In the genomic region with DNA sequence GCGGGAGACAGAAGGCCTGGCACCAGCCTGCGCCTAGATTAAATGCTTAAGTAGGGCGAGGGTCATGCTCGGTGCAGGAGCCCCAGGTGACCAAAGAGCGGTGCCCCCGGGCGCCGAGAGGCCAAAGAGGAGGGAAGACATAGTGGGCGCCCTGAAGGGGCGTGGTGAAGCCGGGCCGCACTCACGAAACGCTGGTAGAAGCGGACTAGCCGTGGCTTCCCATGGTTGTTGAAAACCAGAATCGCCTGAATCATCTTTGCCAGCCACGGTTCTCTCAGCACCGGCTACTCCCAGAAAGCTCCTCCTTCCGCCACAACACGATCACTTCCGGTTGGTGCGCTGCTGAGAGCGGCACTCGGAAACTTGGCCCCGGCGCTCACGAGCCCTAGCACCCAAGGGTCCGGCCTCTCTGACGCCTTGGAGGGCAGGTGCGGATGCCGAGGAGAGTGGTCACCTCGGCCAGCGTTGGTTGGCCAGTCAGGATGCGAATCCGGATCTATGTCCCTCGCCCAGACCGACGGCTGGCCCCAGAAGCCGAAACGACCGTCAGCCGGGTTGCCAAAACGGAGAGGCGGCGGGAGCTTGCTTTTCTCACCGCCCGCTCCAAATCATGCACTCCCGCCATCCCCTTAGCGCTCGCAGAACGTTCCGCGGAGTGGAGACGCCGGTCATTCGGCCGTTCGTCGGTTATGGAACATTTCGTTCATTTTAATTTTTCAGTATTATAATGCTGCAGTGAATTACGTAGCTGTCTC, we compare ENCODE assay signal across 1 cellular context.
TF ChIP-seq lines count a peak whose summit lies in the region.

A gene (minus strand): TSS at position 299 of the 755 bp plus-strand sequence. CDS start 45 bp downstream, at position 254.

TF ChIP-seq in K562, 482 proteins besides CTCF, POLR2A, EP300 and RAD21 (continued from another document and continues in another):
- TF ChIP-seq, protein P1, sequence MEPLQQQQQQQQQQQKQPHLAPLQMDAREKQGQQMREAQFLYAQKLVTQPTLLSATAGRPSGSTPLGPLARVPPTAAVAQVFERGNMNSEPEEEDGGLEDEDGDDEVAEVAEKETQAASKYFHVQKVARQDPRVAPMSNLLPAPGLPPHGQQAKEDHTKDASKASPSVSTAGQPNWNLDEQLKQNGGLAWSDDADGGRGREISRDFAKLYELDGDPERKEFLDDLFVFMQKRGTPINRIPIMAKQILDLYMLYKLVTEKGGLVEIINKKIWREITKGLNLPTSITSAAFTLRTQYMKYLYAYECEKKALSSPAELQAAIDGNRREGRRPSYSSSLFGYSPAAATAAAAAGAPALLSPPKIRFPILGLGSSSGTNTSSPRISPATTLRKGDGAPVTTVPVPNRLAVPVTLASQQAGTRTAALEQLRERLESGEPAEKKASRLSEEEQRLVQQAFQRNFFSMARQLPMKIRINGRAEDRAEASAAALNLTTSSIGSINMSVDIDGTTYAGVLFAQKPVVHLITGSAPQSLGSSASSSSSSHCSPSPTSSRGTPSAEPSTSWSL (CRISPR knock-in tag; IDR thresholded peaks at IDR 0.05; ENCODE audit: borderline replicate concordance) = no peak
- TF ChIP-seq NFE2 (IDR thresholded peaks at IDR 0.05; ENCODE audit: low read depth) (peak; percentile 66), ZNF717 (CRISPR knock-in tag; IDR thresholded peaks at IDR 0.05) (no peak), HMG20A (CRISPR knock-in tag; conservative IDR thresholded peaks at IDR 0.05) (no peak), ZNF134 (CRISPR knock-in tag; conservative IDR thresholded peaks at IDR 0.05) (no peak), ZNF239 (CRISPR knock-in tag; IDR thresholded peaks at IDR 0.05) (no peak), SAP30 (IDR thresholded peaks at IDR 0.05; ENCODE audit: borderline replicate concordance, insufficient read depth, low read depth, low read length, poor library complexity, severe bottlenecking) (peak; percentile 38), TCF3 (CRISPR knock-in tag; IDR thresholded peaks at IDR 0.05) (peak; percentile 55; the same call in 1 of the 2 replicates), GATAD2B (IDR thresholded peaks at IDR 0.05; ENCODE audit: borderline replicate concordance) (peak; percentile 72; the same call in 1 of the 2 replicates), ERF (CRISPR knock-in tag; IDR thresholded peaks at IDR 0.05) (no peak), FOXJ3 (CRISPR knock-in tag; IDR thresholded peaks at IDR 0.05) (no peak), LARP7 (IDR thresholded peaks at IDR 0.05) (0 out of 2 replicates have a peak, but pooled peaks have one; percentile 70), ZNF121 (CRISPR knock-in tag; conservative IDR thresholded peaks at IDR 0.05) (no peak), SNIP1 (IDR thresholded peaks at IDR 0.05; ENCODE audit: low read depth) (no peak), XRCC3 (IDR thresholded peaks at IDR 0.05) (no peak), HNRNPL (IDR thresholded peaks at IDR 0.05; ENCODE audit: low read depth, low read length) (peak; percentile 56; the same call in 1 of the 2 replicates), ZNF583 (CRISPR knock-in tag; IDR thresholded peaks at IDR 0.05) (0 out of 2 replicates have a peak, but pooled peaks have one; percentile 29), PHF20 (IDR thresholded peaks at IDR 0.05; ENCODE audit: partially characterized antibody) (peak; percentile 96), ESRRA (IDR thresholded peaks at IDR 0.05; ENCODE audit: borderline replicate concordance, low read depth) (peak; percentile 79; the same call in 1 of the 2 replicates), MTA1 (IDR thresholded peaks at IDR 0.05; ENCODE audit: borderline replicate concordance) (no peak), TCF7L2 (IDR thresholded peaks at IDR 0.05; ENCODE audit: low read depth, low read length) (0 out of 2 replicates have a peak, but pooled peaks have one; percentile 3), ZNF561 (CRISPR knock-in tag; conservative IDR thresholded peaks at IDR 0.05) (no peak), HNRNPK (IDR thresholded peaks at IDR 0.05; ENCODE audit: low read depth, low read length, poor library complexity, severe bottlenecking) (no peak), MYC (IDR thresholded peaks at IDR 0.05; ENCODE audit: low read depth, low read length) (peak; percentile 84; the same call in 1 of the 2 replicates), MYC (CRISPR knock-in tag; IDR thresholded peaks at IDR 0.05; ENCODE audit: borderline replicate concordance, low read depth) (no peak), HMG20B (CRISPR knock-in tag; IDR thresholded peaks at IDR 0.05) (no peak), PHF8 (IDR thresholded peaks at IDR 0.05; ENCODE audit: borderline replicate concordance, low read length) (peak; percentile 86; the same call in 1 of the 2 replicates), CHD2 (IDR thresholded peaks at IDR 0.05; ENCODE audit: low read depth, low read length) (0 out of 2 replicates have a peak, but pooled peaks have one; percentile 43), ETV6 (IDR thresholded peaks at IDR 0.05; ENCODE audit: borderline replicate concordance in 1 of 2, low read depth in 2 of 2, low read length in 1 of 2) (0 out of 4 replicates have a peak, but pooled peaks of 1 of the 2 experiments have one; percentile 51), ETV6 (CRISPR knock-in tag; IDR thresholded peaks at IDR 0.05; ENCODE audit: borderline replicate concordance) (0 out of 2 replicates have a peak, but pooled peaks have one; percentile 15), LEF1 (IDR thresholded peaks at IDR 0.05) (no peak)
- TF ChIP-seq, protein P2, sequence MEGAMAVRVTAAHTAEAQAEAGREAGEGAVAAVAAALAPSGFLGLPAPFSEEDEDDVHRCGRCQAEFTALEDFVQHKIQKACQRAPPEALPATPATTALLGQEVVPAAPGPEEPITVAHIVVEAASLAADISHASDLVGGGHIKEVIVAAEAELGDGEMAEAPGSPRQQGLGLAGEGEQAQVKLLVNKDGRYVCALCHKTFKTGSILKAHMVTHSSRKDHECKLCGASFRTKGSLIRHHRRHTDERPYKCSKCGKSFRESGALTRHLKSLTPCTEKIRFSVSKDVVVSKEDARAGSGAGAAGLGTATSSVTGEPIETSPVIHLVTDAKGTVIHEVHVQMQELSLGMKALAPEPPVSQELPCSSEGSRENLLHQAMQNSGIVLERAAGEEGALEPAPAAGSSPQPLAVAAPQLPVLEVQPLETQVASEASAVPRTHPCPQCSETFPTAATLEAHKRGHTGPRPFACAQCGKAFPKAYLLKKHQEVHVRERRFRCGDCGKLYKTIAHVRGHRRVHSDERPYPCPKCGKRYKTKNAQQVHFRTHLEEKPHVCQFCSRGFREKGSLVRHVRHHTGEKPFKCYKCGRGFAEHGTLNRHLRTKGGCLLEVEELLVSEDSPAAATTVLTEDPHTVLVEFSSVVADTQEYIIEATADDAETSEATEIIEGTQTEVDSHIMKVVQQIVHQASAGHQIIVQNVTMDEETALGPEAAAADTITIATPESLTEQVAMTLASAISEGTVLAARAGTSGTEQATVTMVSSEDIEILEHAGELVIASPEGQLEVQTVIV (CRISPR knock-in tag; IDR thresholded peaks at IDR 0.05; ENCODE audit: borderline replicate concordance) = no peak
- TF ChIP-seq, protein P3, sequence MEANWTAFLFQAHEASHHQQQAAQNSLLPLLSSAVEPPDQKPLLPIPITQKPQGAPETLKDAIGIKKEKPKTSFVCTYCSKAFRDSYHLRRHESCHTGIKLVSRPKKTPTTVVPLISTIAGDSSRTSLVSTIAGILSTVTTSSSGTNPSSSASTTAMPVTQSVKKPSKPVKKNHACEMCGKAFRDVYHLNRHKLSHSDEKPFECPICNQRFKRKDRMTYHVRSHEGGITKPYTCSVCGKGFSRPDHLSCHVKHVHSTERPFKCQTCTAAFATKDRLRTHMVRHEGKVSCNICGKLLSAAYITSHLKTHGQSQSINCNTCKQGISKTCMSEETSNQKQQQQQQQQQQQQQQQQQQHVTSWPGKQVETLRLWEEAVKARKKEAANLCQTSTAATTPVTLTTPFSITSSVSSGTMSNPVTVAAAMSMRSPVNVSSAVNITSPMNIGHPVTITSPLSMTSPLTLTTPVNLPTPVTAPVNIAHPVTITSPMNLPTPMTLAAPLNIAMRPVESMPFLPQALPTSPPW (CRISPR knock-in tag; IDR thresholded peaks at IDR 0.05) = no peak; the same call in 1 of the 2 replicates
- TF ChIP-seq, protein P4, sequence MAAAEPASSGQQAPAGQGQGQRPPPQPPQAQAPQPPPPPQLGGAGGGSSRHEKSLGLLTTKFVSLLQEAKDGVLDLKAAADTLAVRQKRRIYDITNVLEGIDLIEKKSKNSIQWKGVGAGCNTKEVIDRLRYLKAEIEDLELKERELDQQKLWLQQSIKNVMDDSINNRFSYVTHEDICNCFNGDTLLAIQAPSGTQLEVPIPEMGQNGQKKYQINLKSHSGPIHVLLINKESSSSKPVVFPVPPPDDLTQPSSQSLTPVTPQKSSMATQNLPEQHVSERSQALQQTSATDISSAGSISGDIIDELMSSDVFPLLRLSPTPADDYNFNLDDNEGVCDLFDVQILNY (CRISPR knock-in tag; IDR thresholded peaks at IDR 0.05) = peak; percentile 78; the same call in 1 of the 2 replicates
- TF ChIP-seq, protein P5, sequence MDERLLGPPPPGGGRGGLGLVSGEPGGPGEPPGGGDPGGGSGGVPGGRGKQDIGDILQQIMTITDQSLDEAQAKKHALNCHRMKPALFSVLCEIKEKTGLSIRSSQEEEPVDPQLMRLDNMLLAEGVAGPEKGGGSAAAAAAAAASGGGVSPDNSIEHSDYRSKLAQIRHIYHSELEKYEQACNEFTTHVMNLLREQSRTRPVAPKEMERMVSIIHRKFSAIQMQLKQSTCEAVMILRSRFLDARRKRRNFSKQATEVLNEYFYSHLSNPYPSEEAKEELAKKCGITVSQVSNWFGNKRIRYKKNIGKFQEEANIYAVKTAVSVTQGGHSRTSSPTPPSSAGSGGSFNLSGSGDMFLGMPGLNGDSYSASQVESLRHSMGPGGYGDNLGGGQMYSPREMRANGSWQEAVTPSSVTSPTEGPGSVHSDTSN (CRISPR knock-in tag; IDR thresholded peaks at IDR 0.05; ENCODE audit: low read depth) = no peak
- TF ChIP-seq, protein P5 (tag; conservative IDR thresholded peaks at IDR 0.05; ENCODE audit: low read depth) = no peak; the same call in 1 of the 2 replicates
- TF ChIP-seq, protein P6, sequence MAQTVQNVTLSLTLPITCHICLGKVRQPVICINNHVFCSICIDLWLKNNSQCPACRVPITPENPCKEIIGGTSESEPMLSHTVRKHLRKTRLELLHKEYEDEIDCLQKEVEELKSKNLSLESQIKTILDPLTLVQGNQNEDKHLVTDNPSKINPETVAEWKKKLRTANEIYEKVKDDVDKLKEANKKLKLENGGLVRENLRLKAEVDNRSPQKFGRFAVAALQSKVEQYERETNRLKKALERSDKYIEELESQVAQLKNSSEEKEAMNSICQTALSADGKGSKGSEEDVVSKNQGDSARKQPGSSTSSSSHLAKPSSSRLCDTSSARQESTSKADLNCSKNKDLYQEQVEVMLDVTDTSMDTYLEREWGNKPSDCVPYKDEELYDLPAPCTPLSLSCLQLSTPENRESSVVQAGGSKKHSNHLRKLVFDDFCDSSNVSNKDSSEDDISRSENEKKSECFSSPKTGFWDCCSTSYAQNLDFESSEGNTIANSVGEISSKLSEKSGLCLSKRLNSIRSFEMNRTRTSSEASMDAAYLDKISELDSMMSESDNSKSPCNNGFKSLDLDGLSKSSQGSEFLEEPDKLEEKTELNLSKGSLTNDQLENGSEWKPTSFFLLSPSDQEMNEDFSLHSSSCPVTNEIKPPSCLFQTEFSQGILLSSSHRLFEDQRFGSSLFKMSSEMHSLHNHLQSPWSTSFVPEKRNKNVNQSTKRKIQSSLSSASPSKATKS (CRISPR knock-in tag; IDR thresholded peaks at IDR 0.05) = no peak
- TF ChIP-seq, protein P7, sequence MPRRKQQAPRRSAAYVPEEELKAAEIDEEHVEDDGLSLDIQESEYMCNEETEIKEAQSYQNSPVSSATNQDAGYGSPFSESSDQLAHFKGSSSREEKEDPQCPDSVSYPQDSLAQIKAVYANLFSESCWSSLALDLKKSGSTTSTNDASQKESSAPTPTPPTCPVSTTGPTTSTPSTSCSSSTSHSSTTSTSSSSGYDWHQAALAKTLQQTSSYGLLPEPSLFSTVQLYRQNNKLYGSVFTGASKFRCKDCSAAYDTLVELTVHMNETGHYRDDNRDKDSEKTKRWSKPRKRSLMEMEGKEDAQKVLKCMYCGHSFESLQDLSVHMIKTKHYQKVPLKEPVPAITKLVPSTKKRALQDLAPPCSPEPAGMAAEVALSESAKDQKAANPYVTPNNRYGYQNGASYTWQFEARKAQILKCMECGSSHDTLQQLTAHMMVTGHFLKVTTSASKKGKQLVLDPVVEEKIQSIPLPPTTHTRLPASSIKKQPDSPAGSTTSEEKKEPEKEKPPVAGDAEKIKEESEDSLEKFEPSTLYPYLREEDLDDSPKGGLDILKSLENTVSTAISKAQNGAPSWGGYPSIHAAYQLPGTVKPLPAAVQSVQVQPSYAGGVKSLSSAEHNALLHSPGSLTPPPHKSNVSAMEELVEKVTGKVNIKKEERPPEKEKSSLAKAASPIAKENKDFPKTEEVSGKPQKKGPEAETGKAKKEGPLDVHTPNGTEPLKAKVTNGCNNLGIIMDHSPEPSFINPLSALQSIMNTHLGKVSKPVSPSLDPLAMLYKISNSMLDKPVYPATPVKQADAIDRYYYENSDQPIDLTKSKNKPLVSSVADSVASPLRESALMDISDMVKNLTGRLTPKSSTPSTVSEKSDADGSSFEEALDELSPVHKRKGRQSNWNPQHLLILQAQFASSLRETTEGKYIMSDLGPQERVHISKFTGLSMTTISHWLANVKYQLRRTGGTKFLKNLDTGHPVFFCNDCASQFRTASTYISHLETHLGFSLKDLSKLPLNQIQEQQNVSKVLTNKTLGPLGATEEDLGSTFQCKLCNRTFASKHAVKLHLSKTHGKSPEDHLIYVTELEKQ (CRISPR knock-in tag; IDR thresholded peaks at IDR 0.05) = no peak
- TF ChIP-seq, protein P8, sequence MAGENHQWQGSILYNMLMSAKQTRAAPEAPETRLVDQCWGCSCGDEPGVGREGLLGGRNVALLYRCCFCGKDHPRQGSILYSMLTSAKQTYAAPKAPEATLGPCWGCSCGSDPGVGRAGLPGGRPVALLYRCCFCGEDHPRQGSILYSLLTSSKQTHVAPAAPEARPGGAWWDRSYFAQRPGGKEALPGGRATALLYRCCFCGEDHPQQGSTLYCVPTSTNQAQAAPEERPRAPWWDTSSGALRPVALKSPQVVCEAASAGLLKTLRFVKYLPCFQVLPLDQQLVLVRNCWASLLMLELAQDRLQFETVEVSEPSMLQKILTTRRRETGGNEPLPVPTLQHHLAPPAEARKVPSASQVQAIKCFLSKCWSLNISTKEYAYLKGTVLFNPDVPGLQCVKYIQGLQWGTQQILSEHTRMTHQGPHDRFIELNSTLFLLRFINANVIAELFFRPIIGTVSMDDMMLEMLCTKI (IDR thresholded peaks at IDR 0.05; ENCODE audit: partially characterized antibody) = no peak
- TF ChIP-seq, protein P9, sequence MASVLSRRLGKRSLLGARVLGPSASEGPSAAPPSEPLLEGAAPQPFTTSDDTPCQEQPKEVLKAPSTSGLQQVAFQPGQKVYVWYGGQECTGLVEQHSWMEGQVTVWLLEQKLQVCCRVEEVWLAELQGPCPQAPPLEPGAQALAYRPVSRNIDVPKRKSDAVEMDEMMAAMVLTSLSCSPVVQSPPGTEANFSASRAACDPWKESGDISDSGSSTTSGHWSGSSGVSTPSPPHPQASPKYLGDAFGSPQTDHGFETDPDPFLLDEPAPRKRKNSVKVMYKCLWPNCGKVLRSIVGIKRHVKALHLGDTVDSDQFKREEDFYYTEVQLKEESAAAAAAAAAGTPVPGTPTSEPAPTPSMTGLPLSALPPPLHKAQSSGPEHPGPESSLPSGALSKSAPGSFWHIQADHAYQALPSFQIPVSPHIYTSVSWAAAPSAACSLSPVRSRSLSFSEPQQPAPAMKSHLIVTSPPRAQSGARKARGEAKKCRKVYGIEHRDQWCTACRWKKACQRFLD (CRISPR knock-in tag; IDR thresholded peaks at IDR 0.05) = peak; percentile 88
